In genomic region chr10:100184426-100185219, GRCh38 we compare ENCODE assay signal across 8 cellular contexts. TPM values are rescaled to one million over a fixed set of nuclear protein-coding genes. Genes with fewer than 3 reads are reported as not detected.
DNase-seq lines count a peak whose midpoint lies in the region; ATAC-seq, FAIRE-seq and TF ChIP-seq lines count a peak whose summit lies in the region.

No MANE protein-coding gene starts in this region.

- H3K27me3 ChIP-seq in hepatocyte (no peaks in the 10 kb centered on the region), small intestine (ENCODE audit: control insufficient read depth in 2 of 2, insufficient read depth in 2 of 2, low read length in 2 of 2) (no peaks in the 10 kb centered on the region)

- H3K9me3 Mint-ChIP-seq in activated CD4-positive, alpha-beta T cell treated with anti-CD3 and anti-CD28 coated beads for 36 hours (ENCODE audit: low read depth), result no peaks in the 10 kb centered on the region
- H3K9me3 Mint-ChIP-seq in activated CD4-positive, alpha-beta memory T cell treated with anti-CD3 and anti-CD28 coated beads, Interleukin-2, amount 10 ng/mL, durations not matched to agents 7 days and 5 days, result no peaks in the 10 kb centered on the region

- H2AFZ ChIP-seq in hepatocyte, result peak overlapping the region; percentile 75

- CTCF ChIA-PET in activated CD4-positive, alpha-beta T cell treated with anti-CD3 and anti-CD28 coated beads for 36 hours (lab: Charles Lee), result interaction anchor here (0.9 to 2.4 kb wide), 3 partner anchors 10 to 48 kb away, joined by 3 to 9 read pairs (median 7); no protein-coding TSS in a partner anchor
- CTCF ChIA-PET in activated CD4-positive, alpha-beta memory T cell treated with anti-CD3 and anti-CD28 coated beads, Interleukin-2, amount 10 ng/mL, durations not matched to agents 7 days and 5 days (lab: Charles Lee), result interaction anchor here (1.2 kb wide), 1 partner anchor 160 kb away, joined by 4 read pairs; no protein-coding TSS in a partner anchor

- H3K27me3 Mint-ChIP-seq in activated CD4-positive, alpha-beta T cell treated with anti-CD3 and anti-CD28 coated beads for 36 hours, result no peaks in the 10 kb centered on the region
- no peaks in the 10 kb centered on the region for H3K27me3 Mint-ChIP-seq in activated CD4-positive, alpha-beta memory T cell treated with anti-CD3 and anti-CD28 coated beads, Interleukin-2, amount 10 ng/mL, durations not matched to agents 7 days and 5 days

- intact Hi-C loops in activated CD4-positive, alpha-beta T cell treated with anti-CD3 and anti-CD28 coated beads for 36 hours (cut with DNase I, micrococcal nuclease), result loop anchor here (1.0 to 10.0 kb wide), 7 partner anchors 10 to 730 kb away; partner anchors contain the start of genes SCD (in 1 of the 2), SLC25A28 (in 1 of the 2) and SLF2 (in 1 of the 2)

- ATAC-seq in activated CD4-positive, alpha-beta T cell treated with anti-CD3 and anti-CD28 coated beads for 36 hours, result no peak
- ATAC-seq in GM18870 (IDR thresholded peaks at IDR 0.05; ENCODE audit: unreplicated experiment), result no peak

- H3K9me3 ChIP-seq in hepatocyte (ENCODE audit: low read depth) (no peaks in the 10 kb centered on the region), small intestine (ENCODE audit: control insufficient read depth, low read depth) (no peaks in the 10 kb centered on the region)

- H3K36me3 ChIP-seq in hepatocyte (replicated peaks; ENCODE audit: insufficient read depth, low read depth) (no peaks in the 10 kb centered on the region), small intestine (ENCODE audit: control insufficient read depth in 2 of 2, insufficient read depth in 2 of 2, low read length in 2 of 2) (peaks cover 0 to 3% of the 10 kb centered on the region in 2 donors)

- H3K4me3 ChIP-seq in hepatocyte, result peak overlapping the region; percentile 92
- peak overlapping the region; percentile 53 to 80 for H3K4me3 ChIP-seq in small intestine (ENCODE audit: low read depth in 1 of 2, low read length in 2 of 2)

- no peak for FAIRE-seq in small intestine (lab: Jason Lieb, UNC)

- POLR2A ChIA-PET in activated CD4-positive, alpha-beta T cell treated with anti-CD3 and anti-CD28 coated beads for 36 hours (lab: Charles Lee), result no interaction called here
- POLR2A ChIA-PET in activated CD4-positive, alpha-beta memory T cell treated with anti-CD3 and anti-CD28 coated beads, Interleukin-2, amount 10 ng/mL, durations not matched to agents 7 days and 5 days (lab: Charles Lee), result interaction anchor here (1.1 to 4.6 kb wide), 6 partner anchors 9 to 324 kb away, joined by 3 to 37 read pairs (median 6); no protein-coding TSS in a partner anchor

- DNase-seq in activated CD4-positive, alpha-beta T cell treated with anti-CD3 and anti-CD28 coated beads for 36 hours, result peak; percentile 17
- no peak for DNase-seq in activated CD4-positive, alpha-beta T cell treated with anti-CD3 and anti-CD28 coated beads, Interleukin-2, amount 50 U/mL, for 4 hours
- DNase-seq in Kasumi-1 (lab: John Stamatoyannopoulos, UW) (peak; percentile 82 to 90), hepatocyte (ENCODE audit: low spot score) (peak; percentile 13), small intestine (peak; percentile 47), activated gamma-delta T cell (lab: John Stamatoyannopoulos, UW) (no peak)
- no peak for DNase-seq in activated CD4-positive, alpha-beta memory T cell treated with anti-CD3 and anti-CD28 coated beads, Interleukin-2, amount 10 ng/mL, durations not matched to agents 7 days and 5 days

- peak overlapping the region; percentile 97 for H3K4me3 Mint-ChIP-seq in activated CD4-positive, alpha-beta T cell treated with anti-CD3 and anti-CD28 coated beads for 36 hours
- peak overlapping the region; percentile 95 for H3K4me3 Mint-ChIP-seq in activated CD4-positive, alpha-beta memory T cell treated with anti-CD3 and anti-CD28 coated beads, Interleukin-2, amount 10 ng/mL, durations not matched to agents 7 days and 5 days

- H3K27ac ChIP-seq in hepatocyte (peak overlapping the region; percentile 89), small intestine (ENCODE audit: low read depth in 1 of 2, low read length in 1 of 2) (peak overlapping the region; percentile 43 to 72)

- H3K36me3 Mint-ChIP-seq in activated CD4-positive, alpha-beta T cell treated with anti-CD3 and anti-CD28 coated beads for 36 hours (ENCODE audit: low read depth), result peaks cover 55% of the 10 kb centered on the region
- peaks cover 58% of the 10 kb centered on the region for H3K36me3 Mint-ChIP-seq in activated CD4-positive, alpha-beta memory T cell treated with anti-CD3 and anti-CD28 coated beads, Interleukin-2, amount 10 ng/mL, durations not matched to agents 7 days and 5 days (ENCODE audit: low read depth)

- peak overlapping the region; percentile 97 for H3K27ac Mint-ChIP-seq in activated CD4-positive, alpha-beta T cell treated with anti-CD3 and anti-CD28 coated beads for 36 hours
- H3K27ac Mint-ChIP-seq in activated CD4-positive, alpha-beta memory T cell treated with anti-CD3 and anti-CD28 coated beads, Interleukin-2, amount 10 ng/mL, durations not matched to agents 7 days and 5 days, result peak overlapping the region; percentile 87

- H3K4me2 ChIP-seq in hepatocyte, result peak overlapping the region; percentile 85

- no peaks in the 10 kb centered on the region for H4K20me1 ChIP-seq in hepatocyte (ENCODE audit: insufficient read depth, poor library complexity, severe bottlenecking)

- H3K4me1 ChIP-seq in hepatocyte (ENCODE audit: insufficient read depth) (peaks cover 21% of the 10 kb centered on the region), small intestine (ENCODE audit: control insufficient read depth in 2 of 2, insufficient read depth in 1 of 2, low read depth in 1 of 2, low read length in 1 of 2) (peaks cover 3 to 9% of the 10 kb centered on the region in 2 donors)

- TF ChIP-seq CTCF in hepatocyte (IDR thresholded peaks at IDR 0.05; ENCODE audit: poor library complexity), result no peak

- H3K79me2 ChIP-seq in hepatocyte, result peaks cover 43% of the 10 kb centered on the region

- H3K9me2 ChIP-seq in hepatocyte (replicated peaks; ENCODE audit: insufficient read depth), result no peaks in the 10 kb centered on the region

- WGBS in hepatocyte (ENCODE audit: low lambda C conversion rate, missing lambda C conversion rate), result 42% methylated on average over 6 of the region's 6 CpGs
- 6 to 15% (median 7%) methylated on average over 6 of the region's 6 CpGs for WGBS in small intestine, 3 donors

- peaks cover 54% of the 10 kb centered on the region for H3K4me1 Mint-ChIP-seq in activated CD4-positive, alpha-beta T cell treated with anti-CD3 and anti-CD28 coated beads for 36 hours
- peaks cover 67% of the 10 kb centered on the region for H3K4me1 Mint-ChIP-seq in activated CD4-positive, alpha-beta memory T cell treated with anti-CD3 and anti-CD28 coated beads, Interleukin-2, amount 10 ng/mL, durations not matched to agents 7 days and 5 days

RNA-seq across cellular contexts. Expression of gene ERLIN1, which starts 1.2 kb away (rescaled TPM):
- total RNA-seq in activated CD4-positive, alpha-beta T cell treated with anti-CD3 and anti-CD28 coated beads for 36 hours, result 10 to 100 TPM; 15.2 to 18.7 TPM
- total RNA-seq in activated CD4-positive, alpha-beta memory T cell treated with anti-CD3 and anti-CD28 coated beads, Interleukin-2, amount 10 ng/mL, durations not matched to agents 7 days and 5 days, result 10 to 100 TPM; 12.6 to 14.4 TPM
- 33.2 and 35.7 TPM in 2 replicates for total RNA-seq in hepatocyte
- polyA plus RNA-seq in hepatocyte, result 21.5 and 26.3 TPM in 2 replicates
- polyA plus RNA-seq in small intestine, result 10 to 100 TPM in 1 of 3 donors, 1 to 10 TPM in 2; 6.5 to 28.0 (median 10.0) TPM

RNA-seq across cellular contexts. Expression of gene CHUK, which starts 44.8 kb away (rescaled TPM):
- total RNA-seq in activated CD4-positive, alpha-beta T cell treated with anti-CD3 and anti-CD28 coated beads for 36 hours, result 10 to 100 TPM; 20.2 to 23.5 TPM
- 10 to 100 TPM; 23.6 to 24.7 TPM for total RNA-seq in activated CD4-positive, alpha-beta memory T cell treated with anti-CD3 and anti-CD28 coated beads, Interleukin-2, amount 10 ng/mL, durations not matched to agents 7 days and 5 days
- total RNA-seq in hepatocyte, result 24.6 and 29.2 TPM in 2 replicates
- 10.0 and 10.8 TPM in 2 replicates for polyA plus RNA-seq in hepatocyte
- 10 to 100 TPM; 11.9 to 18.3 (median 13.0) TPM for polyA plus RNA-seq in small intestine

Comparison
In these comparisons a context has a peak if more than half of its experiments do, and no peak if none do; other contexts are left out.
1. DNase-seq: peak in activated CD4-positive, alpha-beta T cell treated with anti-CD3 and anti-CD28 coated beads for 36 hours (single experiment), Kasumi-1 (2 of 2), hepatocyte (single experiment) and small intestine (single experiment); none in activated CD4-positive, alpha-beta T cell treated with anti-CD3 and anti-CD28 coated beads, Interleukin-2, amount 50 U/mL, for 4 hours (0 of 2), activated CD4-positive, alpha-beta memory T cell treated with anti-CD3 and anti-CD28 coated beads, Interleukin-2, amount 10 ng/mL, durations not matched to agents 7 days and 5 days (single experiment) and activated gamma-delta T cell (single experiment).